8 cellular contexts compared by ENCODE assay signal in the genomic region with DNA sequence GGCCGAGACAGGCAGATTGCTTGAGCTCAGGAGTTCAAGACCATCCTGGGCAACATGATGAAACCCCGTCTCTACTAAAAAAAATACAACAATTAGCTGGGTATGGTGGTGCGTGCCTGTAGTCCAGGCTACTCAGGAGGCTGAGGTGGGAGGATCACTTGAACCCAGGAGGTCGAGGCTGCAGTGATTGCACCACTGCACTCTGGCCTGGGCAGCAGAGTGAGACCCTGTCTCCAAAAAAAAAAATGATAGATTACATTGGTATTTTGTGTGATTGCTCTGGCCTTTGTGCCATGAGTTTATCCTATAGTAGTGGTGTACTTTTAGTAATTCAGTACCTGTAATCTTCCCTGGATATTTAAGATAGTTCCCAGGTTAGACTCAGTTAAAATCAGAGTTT. TPM values are rescaled to one million over a fixed set of nuclear protein-coding genes. Genes with fewer than 3 reads are reported as not detected.
DNase-seq lines count a peak whose midpoint lies in the region; ATAC-seq, FAIRE-seq and TF ChIP-seq lines count a peak whose summit lies in the region.
"Not testable (repeated sequence)": the region's sequence is repeated elsewhere in the genome, so short reads cannot be mapped to it uniquely, and the experiment has no call there.

No MANE protein-coding gene starts in this region.

- CTCF ChIA-PET in OCI-LY7 (lab: Charles Lee; ENCODE audit: unreplicated experiment): not testable (repeated sequence)

- FAIRE-seq in astrocyte (lab: Jason Lieb, UNC): not testable (repeated sequence)

- intact Hi-C loops in OCI-LY7 (cut with micrococcal nuclease; ENCODE audit: unreplicated experiment): loop anchor here (10.0 kb wide), 1 partner anchor 1842 kb away; a partner anchor contains a TSS

- WGBS in smooth muscle cell (ENCODE audit: low lambda C conversion rate): 97% methylated on average over 4 of the region's 4 CpGs

- H3K4me1 Mint-ChIP-seq in CD4-positive, CD25-positive, alpha-beta regulatory T cell: peaks cover 38 to 87% (median 70%) of the 10 kb centered on the region in 4 donors
- H3K4me1 Mint-ChIP-seq in activated T-cell treated with anti-CD3 and anti-CD28 coated beads, Interleukin-2, amount 50 U/mL, for 72 hours (ENCODE audit: low read depth): peaks cover 66% of the 10 kb centered on the region
- peaks cover 29% of the 10 kb centered on the region for H3K4me1 Mint-ChIP-seq in astrocyte (ENCODE audit: low read depth, unreplicated experiment)
- H3K4me1 Mint-ChIP-seq in naive thymus-derived CD8-positive, alpha-beta T cell: peaks cover 31 to 89% (median 77%) of the 10 kb centered on the region in 4 donors

- not testable (repeated sequence) for H3K27me3 Mint-ChIP-seq in CD4-positive, CD25-positive, alpha-beta regulatory T cell; activated T-cell treated with anti-CD3 and anti-CD28 coated beads, Interleukin-2, amount 50 U/mL, for 72 hours (ENCODE audit: low read depth); astrocyte (ENCODE audit: low read depth, unreplicated experiment); naive thymus-derived CD8-positive, alpha-beta T cell

- peak overlapping the region; percentile 95 to 100 (median 100) for H3K4me3 Mint-ChIP-seq in CD4-positive, CD25-positive, alpha-beta regulatory T cell
- H3K4me3 Mint-ChIP-seq in activated T-cell treated with anti-CD3 and anti-CD28 coated beads, Interleukin-2, amount 50 U/mL, for 72 hours: peak overlapping the region; percentile 11 to 47
- H3K4me3 Mint-ChIP-seq in astrocyte (ENCODE audit: unreplicated experiment): not testable (repeated sequence)
- H3K4me3 Mint-ChIP-seq in naive thymus-derived CD8-positive, alpha-beta T cell: peak overlapping the region in 8 of 10 donors; percentile 29 to 73 (median 56)

- ATAC-seq in CD4-positive, CD25-positive, alpha-beta regulatory T cell (ENCODE audit: low read depth in 2 of 2); activated T-cell treated with anti-CD3 and anti-CD28 coated beads, Interleukin-2, amount 50 U/mL, for 72 hours (replicated peaks in 1 of 2); naive thymus-derived CD8-positive, alpha-beta T cell: not testable (repeated sequence)

- H2AFZ ChIP-seq in OCI-LY7 (ENCODE audit: low read length); astrocyte (ENCODE audit: low read depth, low read length); smooth muscle cell (ENCODE audit: low read depth): not testable (repeated sequence)

- not testable (repeated sequence) for H3K27me3 ChIP-seq in CD4-positive, CD25-positive, alpha-beta regulatory T cell (ENCODE audit: control insufficient read depth, insufficient read depth, low read length); DOHH2 (ENCODE audit: control insufficient read depth, low read length); astrocyte (ENCODE audit: insufficient read depth, low read length); smooth muscle cell (ENCODE audit: low read depth)

- not testable (repeated sequence) for TF ChIP-seq CTCF in DOHH2 (IDR thresholded peaks at IDR 0.05; ENCODE audit: low read depth, low read length, poor library complexity, severe bottlenecking); OCI-LY7 (conservative IDR thresholded peaks at IDR 0.05; ENCODE audit: low read length); astrocyte (IDR thresholded peaks at IDR 0.05; ENCODE audit: insufficient read depth, low read depth, low read length); smooth muscle cell (IDR thresholded peaks at IDR 0.05; ENCODE audit: borderline replicate concordance, insufficient read depth, poor library complexity, severe bottlenecking)

- not testable (repeated sequence) for H3K27ac ChIP-seq in CD4-positive, CD25-positive, alpha-beta regulatory T cell (ENCODE audit: insufficient read depth, low read length, poor library complexity, severe bottlenecking); DOHH2 (ENCODE audit: low read depth, low read length); OCI-LY7 (ENCODE audit: low read depth, low read length, poor library complexity, severe bottlenecking); astrocyte (ENCODE audit: low read depth, low read length)
- H3K27ac ChIP-seq in epithelial cell of prostate: peak overlapping the region; percentile 88
- peak overlapping the region; percentile 45 for H3K27ac ChIP-seq in smooth muscle cell (ENCODE audit: low read depth)

- peaks cover 73% of the 10 kb centered on the region for H3K4me1 ChIP-seq in CD4-positive, CD25-positive, alpha-beta regulatory T cell (ENCODE audit: control insufficient read depth, insufficient read depth, low read length, poor library complexity, severe bottlenecking)
- H3K4me1 ChIP-seq in DOHH2 (ENCODE audit: control insufficient read depth, low read length) (peaks cover 50% of the 10 kb centered on the region), OCI-LY7 (ENCODE audit: insufficient read depth, low read length, poor library complexity, severe bottlenecking) (peaks cover 36% of the 10 kb centered on the region), astrocyte (ENCODE audit: insufficient read depth, low read length) (peaks cover 13% of the 10 kb centered on the region), smooth muscle cell (ENCODE audit: low read depth) (peaks cover 15% of the 10 kb centered on the region)

- not testable (repeated sequence) for H3K9ac ChIP-seq in astrocyte (ENCODE audit: low read length); smooth muscle cell (ENCODE audit: low read depth)

- DNase-seq in CD4-positive, CD25-positive, alpha-beta regulatory T cell; OCI-LY7 (ENCODE audit: low spot score); activated T-cell treated with anti-CD3 and anti-CD28 coated beads, Interleukin-2, amount 50 U/mL, for 72 hours; astrocyte (ENCODE audit: low read depth); epithelial cell of prostate (ENCODE audit: low read depth, low spot score); naive thymus-derived CD8-positive, alpha-beta T cell; smooth muscle cell (lab: John Stamatoyannopoulos, UW; ENCODE audit: unreplicated experiment): not testable (repeated sequence)

- peaks cover 30% of the 10 kb centered on the region for H3K36me3 Mint-ChIP-seq in CD4-positive, CD25-positive, alpha-beta regulatory T cell
- H3K36me3 Mint-ChIP-seq in activated T-cell treated with anti-CD3 and anti-CD28 coated beads, Interleukin-2, amount 50 U/mL, for 72 hours (ENCODE audit: insufficient read depth in 2 of 2): peaks cover 13 to 43% of the 10 kb centered on the region in 2 donors
- H3K36me3 Mint-ChIP-seq in astrocyte (ENCODE audit: low read depth, unreplicated experiment): peaks cover 24% of the 10 kb centered on the region
- peaks cover 11 to 58% (median 23%) of the 10 kb centered on the region in 3 donors for H3K36me3 Mint-ChIP-seq in naive thymus-derived CD8-positive, alpha-beta T cell

- POLR2A ChIA-PET in OCI-LY7 (lab: Charles Lee): interaction anchor here (0.8 to 2.1 kb wide), 3 partner anchors 13 to 433 kb away, joined by 3 to 7 read pairs (median 4); no protein-coding TSS in a partner anchor
- POLR2A ChIA-PET in naive thymus-derived CD8-positive, alpha-beta T cell (lab: Charles Lee): not testable (repeated sequence)

- not testable (repeated sequence) for BruUV-seq in OCI-LY7 (replicated peaks; lab: Mats Ljungman, UMichigan)

- peak overlapping the region; percentile 46 for H3K4me3 ChIP-seq in CD4-positive, CD25-positive, alpha-beta regulatory T cell (ENCODE audit: low read depth, low read length)
- H3K4me3 ChIP-seq in DOHH2 (ENCODE audit: low read length); OCI-LY7 (ENCODE audit: low read depth, low read length, poor library complexity, severe bottlenecking); astrocyte (ENCODE audit: insufficient read depth, low read depth, low read length); smooth muscle cell: not testable (repeated sequence)

- peak overlapping the region; percentile 13; the same call in 1 of the 2 replicates for H3K4me2 ChIP-seq in DOHH2 (ENCODE audit: low read length)
- H3K4me2 ChIP-seq in OCI-LY7 (ENCODE audit: low read length): 0 out of 2 replicates have a peak overlapping the region, but pooled peaks have one; percentile 14
- H3K4me2 ChIP-seq in astrocyte (ENCODE audit: low read length): peak overlapping the region; percentile 24
- peak overlapping the region; percentile 30 for H3K4me2 ChIP-seq in smooth muscle cell

- H3F3A ChIP-seq in DOHH2 (ENCODE audit: control insufficient read depth, insufficient read depth); smooth muscle cell (ENCODE audit: low read depth): not testable (repeated sequence)

- H4K20me1 ChIP-seq in DOHH2 (ENCODE audit: control insufficient read depth, insufficient read depth, low read depth, low read length) (peaks cover 44% of the 10 kb centered on the region), OCI-LY7 (ENCODE audit: insufficient read depth, low read length) (peaks cover 60% of the 10 kb centered on the region), astrocyte (ENCODE audit: insufficient read depth, low read length) (peaks cover 84% of the 10 kb centered on the region), smooth muscle cell (ENCODE audit: low read depth) (peaks cover 85% of the 10 kb centered on the region)

- H3K79me2 ChIP-seq in DOHH2 (ENCODE audit: control insufficient read depth, low read length) (peaks cover 95% of the 10 kb centered on the region), OCI-LY7 (ENCODE audit: insufficient read depth, low read depth, low read length) (peaks cover 92% of the 10 kb centered on the region), astrocyte (ENCODE audit: insufficient read depth, low read length) (peaks cover 93% of the 10 kb centered on the region), smooth muscle cell (ENCODE audit: low read depth) (peaks cover 91% of the 10 kb centered on the region)

- H3K9me3 Mint-ChIP-seq in CD4-positive, CD25-positive, alpha-beta regulatory T cell; activated T-cell treated with anti-CD3 and anti-CD28 coated beads, Interleukin-2, amount 50 U/mL, for 72 hours; astrocyte (ENCODE audit: unreplicated experiment); naive thymus-derived CD8-positive, alpha-beta T cell: not testable (repeated sequence)

- not testable (repeated sequence) for H3K9me2 ChIP-seq in DOHH2 (replicated peaks; ENCODE audit: control insufficient read depth, low read length); OCI-LY7 (ENCODE audit: insufficient read depth, low read length)

- H3K27ac Mint-ChIP-seq in CD4-positive, CD25-positive, alpha-beta regulatory T cell: peak overlapping the region in 2 of 3 donors; percentile 38 to 50
- peak overlapping the region; percentile 24 for H3K27ac Mint-ChIP-seq in activated T-cell treated with anti-CD3 and anti-CD28 coated beads, Interleukin-2, amount 50 U/mL, for 72 hours
- not testable (repeated sequence) for H3K27ac Mint-ChIP-seq in astrocyte (ENCODE audit: unreplicated experiment); naive thymus-derived CD8-positive, alpha-beta T cell

- H3K9me3 ChIP-seq in CD4-positive, CD25-positive, alpha-beta regulatory T cell (ENCODE audit: control insufficient read depth in 2 of 2, low read length in 2 of 2); DOHH2 (ENCODE audit: control insufficient read depth, insufficient read depth, low read length); OCI-LY7 (ENCODE audit: low read length); astrocyte (ENCODE audit: insufficient read depth, low read depth, low read length); smooth muscle cell (replicated peaks; ENCODE audit: low read depth): not testable (repeated sequence)

- H3K36me3 ChIP-seq in CD4-positive, CD25-positive, alpha-beta regulatory T cell (ENCODE audit: control insufficient read depth, insufficient read depth, low read length): peaks cover 49% of the 10 kb centered on the region
- H3K36me3 ChIP-seq in DOHH2 (ENCODE audit: control insufficient read depth, low read length): peaks cover 91% of the 10 kb centered on the region
- H3K36me3 ChIP-seq in OCI-LY7 (ENCODE audit: insufficient read depth, low read length): peaks cover 77% of the 10 kb centered on the region
- H3K36me3 ChIP-seq in astrocyte (ENCODE audit: insufficient read depth, low read length): peaks cover 39% of the 10 kb centered on the region
- H3K36me3 ChIP-seq in smooth muscle cell (ENCODE audit: low read depth): peaks cover 17% of the 10 kb centered on the region

RNA-seq across cellular contexts. Expression of a gene that starts 4.1 kb away (rescaled TPM):
- 88.2 TPM for total RNA-seq in CD4-positive, CD25-positive, alpha-beta regulatory T cell
- 100 to 1,000 TPM; 189 to 253 (median 228) TPM for polyA plus RNA-seq in CD4-positive, CD25-positive, alpha-beta regulatory T cell
- total RNA-seq in OCI-LY7 (2014; rRNA removed; shearing (Covaris generic)): 48.8 and 56.2 TPM in 2 replicates
- 69.4 and 69.6 TPM in 2 replicates for total RNA-seq in OCI-LY7 (2022)
- 100 to 1,000 TPM in 1 of 2 donors, 10 to 100 TPM in 1; 91.4 to 104 TPM for total RNA-seq in activated T-cell treated with anti-CD3 and anti-CD28 coated beads, Interleukin-2, amount 50 U/mL, for 72 hours
- total RNA-seq in astrocyte: 104 and 105 TPM in 2 replicates
- 100 to 1,000 TPM; 145 to 156 TPM for total RNA-seq in naive thymus-derived CD8-positive, alpha-beta T cell
- polyA plus RNA-seq in naive thymus-derived CD8-positive, alpha-beta T cell: 100 to 1,000 TPM; 147 to 158 (median 157) TPM
- total RNA-seq in smooth muscle cell: 235 and 280 TPM in 2 replicates
- polyA plus RNA-seq in smooth muscle cell: 97.1 and 110 TPM in 2 replicates
